ENCODE assay signal across 14 cellular contexts in genomic region chr20:62069741-62070216, GRCh38. TPM values are rescaled to one million over a fixed set of nuclear protein-coding genes. Genes with fewer than 3 reads are reported as not detected.
A peak's percentile ranks its signal among the peaks of the same experiment; 100 is the strongest.
DNase-seq lines count a peak whose midpoint lies in the region; ATAC-seq and TF ChIP-seq lines count a peak whose summit lies in the region.
"Had no signal": no experiment of that assay in that cellular context is flagged by ENCODE, and none has a peak within 500 bp of the region (broad histone marks: within the 10 kb centered on the region; RNA-seq: fewer than 3 reads in every experiment).

No MANE protein-coding gene starts in this region.

- H3K9me3 Mint-ChIP-seq in nephron (peaks cover 23% of the 10 kb centered on the region), mesothelial cell of epicardium (peaks cover 15% of the 10 kb centered on the region)
- H3K9me3 Mint-ChIP-seq in effector memory CD8-positive, alpha-beta T cell, result peaks cover 0 to 2% of the 10 kb centered on the region in 2 donors

- intact Hi-C loops in colonic mucosa (cut with DNase I), result no loop called here

- H3K36me3 Mint-ChIP-seq in nephron (ENCODE audit: low read depth) (no peaks in the 10 kb centered on the region), mesothelial cell of epicardium (no peaks in the 10 kb centered on the region)
- H3K36me3 Mint-ChIP-seq in effector memory CD8-positive, alpha-beta T cell (ENCODE audit: insufficient read depth), result peaks cover 22% of the 10 kb centered on the region

- no peak overlapping the region for H3K4me3 ChIP-seq in MG63
- no peak overlapping the region for H3K4me3 ChIP-seq in colonic mucosa
- no peak overlapping the region for H3K4me3 ChIP-seq in SJCRH30

- ATAC-seq in effector memory CD8-positive, alpha-beta T cell (replicated peaks), result no peak
- ATAC-seq in GM19395 (IDR thresholded peaks at IDR 0.05; ENCODE audit: unreplicated experiment), result no peak

- H3K9ac ChIP-seq in colonic mucosa (ENCODE audit: low read depth in 2 of 2, low read length in 2 of 2), result peak overlapping the region in 1 of 2 donors; percentile 68

- H3K4me3 Mint-ChIP-seq in nephron, result peak overlapping the region in 2 of 3 experiments; percentile 28 to 42
- H3K4me3 Mint-ChIP-seq in effector memory CD8-positive, alpha-beta T cell, result no peak overlapping the region
- H3K4me3 Mint-ChIP-seq in mesothelial cell of epicardium, result no peak overlapping the region

- H3K27ac Mint-ChIP-seq in nephron, result peak overlapping the region; percentile 60 to 89 (median 63)
- no peak overlapping the region for H3K27ac Mint-ChIP-seq in effector memory CD8-positive, alpha-beta T cell
- H3K27ac Mint-ChIP-seq in mesothelial cell of epicardium, result no peak overlapping the region

- peak overlapping the region; percentile 47 for H3K27ac ChIP-seq in colonic mucosa
- H3K27ac ChIP-seq in SJCRH30, result no peak overlapping the region

- DNase-seq in AG08395 (ENCODE audit: low spot score) (peak; percentile 86), MG63 (peak; percentile 85), colonic mucosa (peak; percentile 81), mesothelial cell of epicardium (ENCODE audit: low spot score in 2 of 2, unreplicated experiment in 2 of 2) (no peak), SJCRH30 (no peak)
- DNase-seq in effector memory CD8-positive, alpha-beta T cell, result no peak
- DNase-seq: activated CD8-positive, alpha-beta memory T cell treated with anti-CD3 and anti-CD28 coated beads, Interleukin-2, amount 50 U/mL, for 4 hours; anterior cingulate cortex; DMS79; NCI-H2081; nucleus accumbens; T1000 had no signal

- H3K27me3 Mint-ChIP-seq in nephron (ENCODE audit: low read depth), result peaks cover 10% of the 10 kb centered on the region
- H3K27me3 Mint-ChIP-seq in effector memory CD8-positive, alpha-beta T cell, result peaks cover 0 to 24% of the 10 kb centered on the region in 2 donors
- peaks cover 2% of the 10 kb centered on the region for H3K27me3 Mint-ChIP-seq in mesothelial cell of epicardium (ENCODE audit: low read depth)

- H3K9me3 ChIP-seq in MG63, result peaks cover 22% of the 10 kb centered on the region
- no peaks in the 10 kb centered on the region for H3K9me3 ChIP-seq in colonic mucosa
- peaks cover 11% of the 10 kb centered on the region for H3K9me3 ChIP-seq in SJCRH30 (replicated peaks)

- H3K36me3 ChIP-seq in MG63 (0 out of 2 replicates have a peak, but pooled peaks cover 2% of the 10 kb centered on the region), colonic mucosa (no peaks in the 10 kb centered on the region), SJCRH30 (no peaks in the 10 kb centered on the region)

- H3K27me3 ChIP-seq in MG63, result no peaks in the 10 kb centered on the region
- H3K27me3 ChIP-seq in colonic mucosa, result no peaks in the 10 kb centered on the region
- no peaks in the 10 kb centered on the region for H3K27me3 ChIP-seq in SJCRH30

- no peak for TF ChIP-seq CTCF in colonic mucosa (IDR thresholded peaks at IDR 0.05)
- TF ChIP-seq CTCF in nephron (IDR thresholded peaks at IDR 0.05; ENCODE audit: unreplicated experiment in 3 of 3), result no peak
- no peak for TF ChIP-seq CTCF in mesothelial cell of epicardium (IDR thresholded peaks at IDR 0.05; ENCODE audit: unreplicated experiment)

- H3K4me1 ChIP-seq in colonic mucosa (peaks cover 27% of the 10 kb centered on the region), SJCRH30 (no peaks in the 10 kb centered on the region)

- H3K4me1 Mint-ChIP-seq in nephron (peaks cover 21% of the 10 kb centered on the region), mesothelial cell of epicardium (peaks cover 15% of the 10 kb centered on the region)
- H3K4me1 Mint-ChIP-seq in effector memory CD8-positive, alpha-beta T cell (ENCODE audit: low read depth in 2 of 2), result peaks cover 13 to 15% of the 10 kb centered on the region in 2 donors

RNA-seq across cellular contexts. Expression of gene TAF4, which starts 4.1 kb away (rescaled TPM):
- 3.6 and 5.7 TPM in 2 replicates for total RNA-seq in MG63 (2014; rRNA removed; shearing (Covaris generic); ENCODE audit: low replicate concordance)
- total RNA-seq in colonic mucosa (10 to 100 TPM; 17.4 to 27.3 TPM), mesothelial cell of epicardium (27.5 to 28.8 TPM (median 28.1 TPM) in 3 replicates)
- 19.4 and 20.1 TPM in 2 replicates for total RNA-seq in SJCRH30 (2014; rRNA removed; shearing (Covaris generic))

RNA-seq across cellular contexts. Expression of gene LSM14B, which starts 52.5 kb away (rescaled TPM):
- 59.2 and 81.7 TPM in 2 replicates for total RNA-seq in MG63 (2014; rRNA removed; shearing (Covaris generic); ENCODE audit: low replicate concordance)
- 10 to 100 TPM; 38.6 to 38.8 TPM for total RNA-seq in colonic mucosa
- 60.3 to 64.3 TPM (median 63.9 TPM) in 3 replicates for total RNA-seq in mesothelial cell of epicardium
- total RNA-seq in SJCRH30 (2014; rRNA removed; shearing (Covaris generic)), result 146 TPM in 2 replicates

Comparison
In these comparisons a context has a peak if more than half of its experiments do, and no peak if none do; other contexts are left out.
1. DNase-seq: peak in AG08395 (single experiment), MG63 (single experiment) and colonic mucosa (single experiment); none in effector memory CD8-positive, alpha-beta T cell (0 of 3), mesothelial cell of epicardium (0 of 2) and SJCRH30 (0 of 2).
2. H3K27ac Mint-ChIP-seq: peak in nephron (3 of 3); none in effector memory CD8-positive, alpha-beta T cell (0 of 2) and mesothelial cell of epicardium (single experiment).
3. H3K4me3 Mint-ChIP-seq: peak in nephron (2 of 3); none in effector memory CD8-positive, alpha-beta T cell (0 of 2) and mesothelial cell of epicardium (single experiment).